In the genomic region with DNA sequence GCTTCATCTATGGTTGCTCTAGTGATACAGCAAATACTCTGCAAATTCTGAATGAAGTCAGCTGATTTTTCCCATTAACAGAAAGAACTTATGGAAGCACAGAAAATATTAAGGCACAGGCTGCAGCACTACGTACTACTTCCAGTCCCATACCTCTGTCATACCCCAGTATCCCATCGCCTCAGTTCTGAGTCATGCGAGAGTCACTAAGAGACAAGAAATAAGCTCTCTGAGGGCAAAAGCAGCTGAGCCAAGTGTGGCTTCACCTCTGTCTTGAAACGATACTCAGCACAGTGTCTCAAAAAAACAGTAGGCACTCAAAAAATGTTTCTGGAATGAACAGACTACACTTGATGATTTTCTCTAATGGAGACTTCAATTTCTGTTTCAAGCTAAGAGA, we compare ENCODE assay signal across 35 cellular contexts. TPM values are rescaled to one million over a fixed set of nuclear protein-coding genes. Genes with fewer than 3 reads are reported as not detected.
"Had no signal": no experiment of that assay in that cellular context is flagged by ENCODE, and none has a peak within 500 bp of the region (broad histone marks: within the 10 kb centered on the region; RNA-seq: fewer than 3 reads in every experiment).

No MANE protein-coding gene starts in this region.

- H3K4me3 Mint-ChIP-seq: activated B cell treated with CpG ODN at 0.5 μM for 24 hours; activated CD4-positive, alpha-beta T cell treated with anti-CD3 and anti-CD28 coated beads, Interleukin-2, amount 10 ng/mL, durations not matched to agents 24 days and 14 days; activated CD8-positive, alpha-beta T cell treated with anti-CD3 and anti-CD28 coated beads, Interleukin-2, amount 10 ng/mL, durations not matched to agents 7 days and 5 days; activated naive CD4-positive, alpha-beta T cell treated with anti-CD3 and anti-CD28 coated beads, Interleukin-2, amount 10 ng/mL, durations not matched to agents 7 days and 5 days; activated naive CD8-positive, alpha-beta T cell; activated T-cell treated with anti-CD3 and anti-CD28 coated beads, Interleukin-2, amount 50 U/mL, for 4 hours; central memory CD8-positive, alpha-beta T cell; T-helper 1 cell treated with Interleukin-12 subunit alpha and Interleukin-12 subunit beta and Interleukin-4 antibody, amounts not matched to agents 30 μg/mL and 1 μg/mL, for 36 hours; T-helper 2 cell treated with Interferon-gamma antibody and Interleukin-4, amounts not matched to agents 5 μg/mL and 100 μg/mL, for 36 hours had no signal

- H3K36me3 ChIP-seq: ascending aorta, cardiac muscle cell had no signal

- H3K27me3 Mint-ChIP-seq: activated B cell treated with CpG ODN at 0.5 μM for 24 hours; activated CD4-positive, alpha-beta T cell treated with anti-CD3 and anti-CD28 coated beads, Interleukin-2, amount 10 ng/mL, durations not matched to agents 24 days and 14 days; activated naive CD4-positive, alpha-beta T cell treated with anti-CD3 and anti-CD28 coated beads, Interleukin-2, amount 10 ng/mL, durations not matched to agents 7 days and 5 days; activated naive CD8-positive, alpha-beta T cell; central memory CD8-positive, alpha-beta T cell had no signal

- H3K9me3 ChIP-seq: ascending aorta, SJCRH30, SK-N-SH had no signal

- H3K4me3 ChIP-seq: ascending aorta, cardiac muscle cell, SJCRH30 had no signal

- H3K9me3 Mint-ChIP-seq: activated T-cell treated with anti-CD3 and anti-CD28 coated beads, Interleukin-2, amount 50 U/mL, for 4 hours; T-helper 1 cell treated with Interleukin-12 subunit alpha and Interleukin-12 subunit beta and Interleukin-4 antibody, amounts not matched to agents 30 μg/mL and 1 μg/mL, for 36 hours had no signal

- ATAC-seq: activated CD8-positive, alpha-beta T cell treated with anti-CD3 and anti-CD28 coated beads, Interleukin-2, amount 10 ng/mL, durations not matched to agents 7 days and 5 days; activated T-cell treated with anti-CD3 and anti-CD28 coated beads, Interleukin-2, amount 50 U/mL, for 4 hours had no signal

- H3K27ac ChIP-seq: ascending aorta, cardiac muscle cell, SJCRH30 had no signal

- H3K4me1 ChIP-seq: ascending aorta, SJCRH30 had no signal

- H3K27ac Mint-ChIP-seq: activated B cell treated with CpG ODN at 0.5 μM for 24 hours; activated CD8-positive, alpha-beta T cell treated with anti-CD3 and anti-CD28 coated beads, Interleukin-2, amount 10 ng/mL, durations not matched to agents 7 days and 5 days; activated naive CD8-positive, alpha-beta T cell; T-helper 1 cell treated with Interleukin-12 subunit alpha and Interleukin-12 subunit beta and Interleukin-4 antibody, amounts not matched to agents 30 μg/mL and 1 μg/mL, for 36 hours; T-helper 2 cell treated with Interferon-gamma antibody and Interleukin-4, amounts not matched to agents 5 μg/mL and 100 μg/mL, for 36 hours had no signal

- DNase-seq: activated B cell treated with CpG ODN at 0.5 μM for 24 hours; activated CD4-positive, alpha-beta T cell treated with anti-CD3 and anti-CD28 coated beads for 1 hour; activated CD4-positive, alpha-beta T cell treated with anti-CD3 and anti-CD28 coated beads, Interleukin-2, amount 10 ng/mL, durations not matched to agents 24 days and 14 days; activated CD4-positive, alpha-beta T cell treated with anti-CD3 and anti-CD28 coated beads, Interleukin-2, amount 50 U/mL, for 48 hours; activated CD8-positive, alpha-beta memory T cell treated with anti-CD3 and anti-CD28 coated beads, Interleukin-2, amount 50 U/mL, for 4 hours; activated CD8-positive, alpha-beta T cell treated with anti-CD3 and anti-CD28 coated beads, Interleukin-2, amount 10 ng/mL, durations not matched to agents 7 days and 5 days; activated effector memory CD4-positive, alpha-beta T cell treated with Interleukin-2 at 50 U/mL for 16 hours; activated naive CD4-positive, alpha-beta T cell treated with anti-CD3 and anti-CD28 coated beads, Interleukin-2, amount 10 ng/mL, durations not matched to agents 7 days and 5 days; activated T-cell treated with anti-CD3 and anti-CD28 coated beads for 4 hours; activated T-cell treated with anti-CD3 and anti-CD28 coated beads, Interleukin-2, amount 50 U/mL, for 4 hours; amygdala; Kasumi-1; KG1; MM.1S; MV-4-11; NCI-H1092 treated with DMSO at 0.1 percent for 48 hours; NCI-H1417; NCI-H146; NCI-H187; NCI-H2029 treated with DMSO at 0.1 percent for 48 hours; NCI-H2107; NCI-H2171; NCI-H510A; NCI-H526; NCI-H748 treated with DMSO at 0.1 percent for 48 hours; NK-92 treated with Interleukin-12 subunit alpha and Interleukin-12 subunit beta, amount 100 ng/mL, for 24 hours; SHP77; SJCRH30; SK-N-SH had no signal

RNA-seq across cellular contexts. Expression of gene EZH2, which starts 48.2 kb away (rescaled TPM):
- total RNA-seq: ascending aorta had no signal
